27 cellular contexts compared by ENCODE assay signal in genomic region chr3:52079958-52080357, GRCh38.
"Had no signal": no experiment of that assay in that cellular context is flagged by ENCODE, and none has a peak within 500 bp of the region (broad histone marks: within the 10 kb centered on the region; RNA-seq: fewer than 3 reads in every experiment).

No MANE protein-coding gene starts in this region.

- H3K27ac Mint-ChIP-seq: dendritic cell treated with granulocyte-macrophage colony-stimulating factor and Interleukin-4, amounts not matched to agents 40 ng/mL and 50 ng/mL, for 4 days had no signal

- H3K4me3 Mint-ChIP-seq: dendritic cell treated with granulocyte-macrophage colony-stimulating factor and Interleukin-4, amounts not matched to agents 40 ng/mL and 50 ng/mL, for 4 days; effector memory CD8-positive, alpha-beta T cell; endodermal cell; immature natural killer cell; mesothelial cell of epicardium had no signal

- H3K4me1 ChIP-seq: colonic mucosa, esophagus squamous epithelium, gastrocnemius medialis had no signal

- H3K4me3 ChIP-seq: colonic mucosa, esophagus squamous epithelium, gastrocnemius medialis, hepatocyte, left lung, lower lobe of right lung, mucosa of descending colon had no signal

- FAIRE-seq: endometrium had no signal

- H3K4me2 ChIP-seq: hepatocyte had no signal

- H3K4me1 Mint-ChIP-seq: endodermal cell, immature natural killer cell had no signal

- H3K9me3 ChIP-seq: colonic mucosa, esophagus squamous epithelium, gastrocnemius medialis, left lung, lower lobe of right lung, mucosa of descending colon had no signal

- H3K36me3 Mint-ChIP-seq: immature natural killer cell, mesothelial cell of epicardium had no signal

- H3K27ac ChIP-seq: colonic mucosa, epithelial cell of prostate, esophagus squamous epithelium, gastrocnemius medialis, hepatocyte, left lung, lower lobe of right lung had no signal

- DNase-seq: colonic mucosa; cortex of kidney; effector CD8-positive, alpha-beta T cell; effector memory CD8-positive, alpha-beta T cell; endodermal cell; erythroblast; esophagus squamous epithelium; foreskin fibroblast; foreskin melanocyte; gastrocnemius medialis; glutamatergic neuron; head of caudate nucleus; hypothalamus; immature natural killer cell; islet precursor cell; left cardiac atrium; lower lobe of right lung; mesenchymal stem cell; mucosa of descending colon had no signal

- H3K9me3 Mint-ChIP-seq: dendritic cell treated with granulocyte-macrophage colony-stimulating factor and Interleukin-4, amounts not matched to agents 40 ng/mL and 50 ng/mL, for 4 days; effector memory CD8-positive, alpha-beta T cell; endodermal cell; immature natural killer cell; mesothelial cell of epicardium had no signal

- H3K27me3 ChIP-seq: colonic mucosa, esophagus squamous epithelium, gastrocnemius medialis, hepatocyte, left lung had no signal

- ATAC-seq: effector memory CD8-positive, alpha-beta T cell; esophagus mucosa; gastrocnemius medialis; left cardiac atrium; left lung; left ventricle myocardium superior; lower lobe of right lung; mucosa of descending colon had no signal

- H3K79me2 ChIP-seq: hepatocyte had no signal

- H3K36me3 ChIP-seq: colonic mucosa, esophagus squamous epithelium, gastrocnemius medialis, lower lobe of right lung had no signal

- H3K27me3 Mint-ChIP-seq: dendritic cell treated with granulocyte-macrophage colony-stimulating factor and Interleukin-4, amounts not matched to agents 40 ng/mL and 50 ng/mL, for 4 days; effector memory CD8-positive, alpha-beta T cell had no signal

- H2AFZ ChIP-seq: hepatocyte had no signal
